In genomic region chr15:79283252-79284048, GRCh38 we compare ENCODE assay signal across 1 cellular context.
A peak's percentile ranks its signal among the peaks of the same experiment; 100 is the strongest.
TF ChIP-seq lines count a peak whose summit lies in the region.

No MANE protein-coding gene starts in this region.

TF ChIP-seq in HCT116, 20 proteins besides CTCF, POLR2A, EP300 and RAD21 (continued from another document):
- peak; percentile 65 for TF ChIP-seq REST (IDR thresholded peaks at IDR 0.05; ENCODE audit: low read depth)
- TF ChIP-seq SIN3A (IDR thresholded peaks at IDR 0.05; ENCODE audit: low read depth), result no peak
- TF ChIP-seq, protein P1, sequence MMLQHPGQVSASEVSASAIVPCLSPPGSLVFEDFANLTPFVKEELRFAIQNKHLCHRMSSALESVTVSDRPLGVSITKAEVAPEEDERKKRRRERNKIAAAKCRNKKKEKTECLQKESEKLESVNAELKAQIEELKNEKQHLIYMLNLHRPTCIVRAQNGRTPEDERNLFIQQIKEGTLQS (IDR thresholded peaks at IDR 0.05), result no peak
- TF ChIP-seq EZH2 (IDR thresholded peaks at IDR 0.05), result no peak
- TF ChIP-seq FOSL1 (IDR thresholded peaks at IDR 0.05; ENCODE audit: low read depth), result no peak
